In the genomic region with DNA sequence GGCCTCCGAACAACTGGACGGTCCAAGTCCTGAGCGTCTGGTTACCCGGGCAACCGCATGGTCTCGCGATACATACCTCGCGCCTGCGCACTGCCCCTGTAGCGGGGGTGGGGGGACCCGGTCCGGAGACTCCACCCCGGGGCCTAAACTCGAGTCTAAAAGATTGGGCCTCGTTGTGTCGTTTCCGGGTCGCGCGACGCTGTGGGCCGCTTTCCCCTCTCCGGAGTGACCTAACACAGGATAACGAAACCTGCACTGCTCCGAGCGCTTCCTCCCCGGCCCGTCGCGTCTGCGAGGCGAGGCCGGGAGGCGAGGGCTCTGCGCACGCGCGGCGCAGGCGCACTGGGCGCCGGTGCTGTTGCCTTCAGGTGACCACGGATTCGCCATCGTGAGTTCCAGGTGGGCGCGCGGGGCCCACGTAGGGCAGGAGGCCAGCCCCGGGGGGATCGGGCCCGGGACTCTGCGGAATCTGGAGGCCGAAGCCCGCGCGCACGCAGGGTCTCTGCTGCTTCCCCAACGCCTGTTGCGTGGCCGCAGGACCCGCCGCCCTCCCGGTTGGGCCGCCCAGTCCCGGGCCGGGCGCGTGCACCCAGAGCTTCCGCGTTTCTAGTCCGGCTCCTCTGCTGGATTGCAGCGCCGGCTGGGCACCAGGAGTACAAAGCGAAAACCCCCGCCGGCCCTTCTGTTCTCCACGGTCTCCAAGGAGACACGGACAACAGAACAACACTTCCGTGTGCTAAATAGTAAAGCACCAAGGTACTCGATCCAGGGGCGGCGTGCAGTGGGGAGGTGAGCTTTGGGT, we compare ENCODE assay signal across 1 cellular context.
A peak's percentile ranks its signal among the peaks of the same experiment; 100 is the strongest.
TF ChIP-seq lines count a peak whose summit lies in the region.

A gene with protein sequence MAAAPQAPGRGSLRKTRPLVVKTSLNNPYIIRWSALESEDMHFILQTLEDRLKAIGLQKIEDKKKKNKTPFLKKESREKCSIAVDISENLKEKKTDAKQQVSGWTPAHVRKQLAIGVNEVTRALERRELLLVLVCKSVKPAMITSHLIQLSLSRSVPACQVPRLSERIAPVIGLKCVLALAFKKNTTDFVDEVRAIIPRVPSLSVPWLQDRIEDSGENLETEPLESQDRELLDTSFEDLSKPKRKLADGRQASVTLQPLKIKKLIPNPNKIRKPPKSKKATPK (plus strand): TSS at position 345 of the 802 bp plus-strand sequence. CDS start 5,960 bp downstream, outside the sequence.

TF ChIP-seq in HepG2, 621 proteins besides CTCF, POLR2A, EP300 and RAD21 (continued from another document and continues in another):
- TF ChIP-seq EED (CRISPR knock-in tag; IDR thresholded peaks at IDR 0.05) = peak; percentile 87
- 0 out of 2 replicates have a peak, but pooled peaks have one; percentile 58 for TF ChIP-seq MAFG (CRISPR knock-in tag; IDR thresholded peaks at IDR 0.05)
- TF ChIP-seq ELF1 (CRISPR knock-in tag; IDR thresholded peaks at IDR 0.05) = peak; percentile 62; the same call in 1 of the 2 replicates
- TF ChIP-seq, protein P1, sequence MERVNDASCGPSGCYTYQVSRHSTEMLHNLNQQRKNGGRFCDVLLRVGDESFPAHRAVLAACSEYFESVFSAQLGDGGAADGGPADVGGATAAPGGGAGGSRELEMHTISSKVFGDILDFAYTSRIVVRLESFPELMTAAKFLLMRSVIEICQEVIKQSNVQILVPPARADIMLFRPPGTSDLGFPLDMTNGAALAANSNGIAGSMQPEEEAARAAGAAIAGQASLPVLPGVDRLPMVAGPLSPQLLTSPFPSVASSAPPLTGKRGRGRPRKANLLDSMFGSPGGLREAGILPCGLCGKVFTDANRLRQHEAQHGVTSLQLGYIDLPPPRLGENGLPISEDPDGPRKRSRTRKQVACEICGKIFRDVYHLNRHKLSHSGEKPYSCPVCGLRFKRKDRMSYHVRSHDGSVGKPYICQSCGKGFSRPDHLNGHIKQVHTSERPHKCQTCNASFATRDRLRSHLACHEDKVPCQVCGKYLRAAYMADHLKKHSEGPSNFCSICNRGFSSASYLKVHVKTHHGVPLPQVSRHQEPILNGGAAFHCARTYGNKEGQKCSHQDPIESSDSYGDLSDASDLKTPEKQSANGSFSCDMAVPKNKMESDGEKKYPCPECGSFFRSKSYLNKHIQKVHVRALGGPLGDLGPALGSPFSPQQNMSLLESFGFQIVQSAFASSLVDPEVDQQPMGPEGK (CRISPR knock-in tag; IDR thresholded peaks at IDR 0.05) = peak; percentile 70
- no peak; the same call in 1 of the 2 replicates for TF ChIP-seq REXO4 (CRISPR knock-in tag; IDR thresholded peaks at IDR 0.05; ENCODE audit: borderline replicate concordance)
- TF ChIP-seq SSRP1 (CRISPR knock-in tag; IDR thresholded peaks at IDR 0.05) = no peak
- TF ChIP-seq ZNF343 (CRISPR knock-in tag; IDR thresholded peaks at IDR 0.05) = peak; percentile 93; the same call in 1 of the 2 replicates
- TF ChIP-seq ZBTB34 (CRISPR knock-in tag; IDR thresholded peaks at IDR 0.05) = peak; percentile 82
- no peak; the same call in 1 of the 2 replicates for TF ChIP-seq ZBTB39 (CRISPR knock-in tag; IDR thresholded peaks at IDR 0.05)
- peak; percentile 53; the same call in 1 of the 2 replicates for TF ChIP-seq ZNF451 (CRISPR knock-in tag; IDR thresholded peaks at IDR 0.05)
- peak; percentile 77 for TF ChIP-seq ZBTB2 (CRISPR knock-in tag; IDR thresholded peaks at IDR 0.05; ENCODE audit: low read depth)
- no peak for TF ChIP-seq ZNF292 (CRISPR knock-in tag; IDR thresholded peaks at IDR 0.05; ENCODE audit: borderline replicate concordance, low read depth)
- TF ChIP-seq KDM2A (CRISPR knock-in tag; IDR thresholded peaks at IDR 0.05; ENCODE audit: borderline replicate concordance, low read depth) = peak; percentile 95
- TF ChIP-seq, protein P2, sequence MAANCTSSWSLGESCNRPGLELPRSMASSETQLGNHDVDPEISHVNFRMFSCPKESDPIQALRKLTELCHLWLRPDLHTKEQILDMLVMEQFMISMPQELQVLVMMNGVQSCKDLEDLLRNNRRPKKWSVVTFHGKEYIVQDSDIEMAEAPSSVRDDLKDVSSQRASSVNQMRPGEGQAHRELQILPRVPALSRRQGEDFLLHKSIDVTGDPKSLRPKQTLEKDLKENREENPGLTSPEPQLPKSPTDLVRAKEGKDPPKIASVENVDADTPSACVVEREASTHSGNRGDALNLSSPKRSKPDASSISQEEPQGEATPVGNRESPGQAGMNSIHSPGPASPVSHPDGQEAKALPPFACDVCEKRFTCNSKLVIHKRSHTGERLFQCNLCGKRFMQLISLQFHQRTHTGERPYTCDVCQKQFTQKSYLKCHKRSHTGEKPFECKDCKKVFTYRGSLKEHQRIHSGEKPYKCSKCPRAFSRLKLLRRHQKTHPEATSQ (CRISPR knock-in tag; IDR thresholded peaks at IDR 0.05; ENCODE audit: borderline replicate concordance) = 0 out of 2 replicates have a peak, but pooled peaks have one; percentile 85
- no peak for TF ChIP-seq U2AF2 (IDR thresholded peaks at IDR 0.05; ENCODE audit: low read depth, low read length)
- TF ChIP-seq ZNF12 (CRISPR knock-in tag; IDR thresholded peaks at IDR 0.05) = no peak
- peak; percentile 96 for TF ChIP-seq RFX3 (CRISPR knock-in tag; IDR thresholded peaks at IDR 0.05)
- no peak for TF ChIP-seq MIER2 (CRISPR knock-in tag; IDR thresholded peaks at IDR 0.05)
- TF ChIP-seq, protein P3, sequence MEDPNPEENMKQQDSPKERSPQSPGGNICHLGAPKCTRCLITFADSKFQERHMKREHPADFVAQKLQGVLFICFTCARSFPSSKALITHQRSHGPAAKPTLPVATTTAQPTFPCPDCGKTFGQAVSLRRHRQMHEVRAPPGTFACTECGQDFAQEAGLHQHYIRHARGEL (CRISPR knock-in tag; IDR thresholded peaks at IDR 0.05) = no peak
- peak; percentile 53; the same call in 1 of the 2 replicates for TF ChIP-seq ZSCAN25 (CRISPR knock-in tag; IDR thresholded peaks at IDR 0.05)
- TF ChIP-seq ZNF619 (CRISPR knock-in tag; IDR thresholded peaks at IDR 0.05) = no peak
- TF ChIP-seq ETV5 (CRISPR knock-in tag; IDR thresholded peaks at IDR 0.05; ENCODE audit: borderline replicate concordance) = peak; percentile 52; the same call in 1 of the 2 replicates
- TF ChIP-seq LRRFIP1 (CRISPR knock-in tag; conservative IDR thresholded peaks at IDR 0.05) = no peak
- no peak for TF ChIP-seq HINFP (CRISPR knock-in tag; IDR thresholded peaks at IDR 0.05; ENCODE audit: low read depth)
- TF ChIP-seq ZNF143 (CRISPR knock-in tag; IDR thresholded peaks at IDR 0.05) = peak; percentile 53; the same call in 1 of the 2 replicates
- no peak for TF ChIP-seq RCOR2 (CRISPR knock-in tag; IDR thresholded peaks at IDR 0.05)
- TF ChIP-seq JUN (CRISPR knock-in tag; IDR thresholded peaks at IDR 0.05) = no peak
- no peak for TF ChIP-seq ZNF207 (IDR thresholded peaks at IDR 0.05; ENCODE audit: borderline replicate concordance)
- peak; percentile 97 for TF ChIP-seq KDM5B (CRISPR knock-in tag; IDR thresholded peaks at IDR 0.05; ENCODE audit: borderline replicate concordance)
- TF ChIP-seq ZNF234 (CRISPR knock-in tag; conservative IDR thresholded peaks at IDR 0.05) = no peak
- no peak for TF ChIP-seq NAIF1 (CRISPR knock-in tag; IDR thresholded peaks at IDR 0.05; ENCODE audit: borderline replicate concordance)
- TF ChIP-seq RBM22 (optimal IDR thresholded peaks at IDR 0.05; ENCODE audit: low read length) = peak; percentile 55
- TF ChIP-seq SRF (IDR thresholded peaks at IDR 0.05; ENCODE audit: low read depth, low read length) = 0 out of 2 replicates have a peak, but pooled peaks have one; percentile 0
- TF ChIP-seq DNMT1 (CRISPR knock-in tag; IDR thresholded peaks at IDR 0.05) = 0 out of 2 replicates have a peak, but pooled peaks have one; percentile 32
- peak; percentile 39; the same call in 1 of the 2 replicates for TF ChIP-seq ARID5B (CRISPR knock-in tag; IDR thresholded peaks at IDR 0.05)
- TF ChIP-seq NR3C1 (CRISPR knock-in tag; IDR thresholded peaks at IDR 0.05) = no peak
- peak; percentile 88; the same call in 1 of the 2 replicates for TF ChIP-seq ZNF446 (CRISPR knock-in tag; IDR thresholded peaks at IDR 0.05)
- no peak for TF ChIP-seq ZNF326 (CRISPR knock-in tag; IDR thresholded peaks at IDR 0.05; ENCODE audit: borderline replicate concordance)
- TF ChIP-seq TCF12 (IDR thresholded peaks at IDR 0.05) = no peak
- peak; percentile 84; the same call in 1 of the 2 replicates for TF ChIP-seq TCF12 (CRISPR knock-in tag; IDR thresholded peaks at IDR 0.05)
- TF ChIP-seq JARID2 (CRISPR knock-in tag; IDR thresholded peaks at IDR 0.05; ENCODE audit: insufficient replicate concordance) = no peak
